7 cellular contexts compared by ENCODE assay signal in genomic region chr9:125008599-125008998, GRCh38.
"Had no signal": no experiment of that assay in that cellular context is flagged by ENCODE, and none has a peak within 500 bp of the region (broad histone marks: within the 10 kb centered on the region; RNA-seq: fewer than 3 reads in every experiment).

No MANE protein-coding gene starts in this region.

- H3K27ac Mint-ChIP-seq: GM23338, H9, HFFc6, IgD-negative memory B cell had no signal

- H3K4me1 Mint-ChIP-seq: GM23338, H9, IgD-negative memory B cell had no signal

- H3K27me3 Mint-ChIP-seq: IgD-negative memory B cell had no signal

- H3K4me3 ChIP-seq: GM23338 had no signal

- H3K27ac ChIP-seq: HL-60 had no signal

- H3K9me3 Mint-ChIP-seq: HFFc6 had no signal

- ATAC-seq: GM23338, HepG2 had no signal

- H3K4me3 Mint-ChIP-seq: GM23338, H9, HFFc6, IgD-negative memory B cell had no signal

- DNase-seq: H9, HCEC 1CT, HFFc6 had no signal
